In the genomic region with DNA sequence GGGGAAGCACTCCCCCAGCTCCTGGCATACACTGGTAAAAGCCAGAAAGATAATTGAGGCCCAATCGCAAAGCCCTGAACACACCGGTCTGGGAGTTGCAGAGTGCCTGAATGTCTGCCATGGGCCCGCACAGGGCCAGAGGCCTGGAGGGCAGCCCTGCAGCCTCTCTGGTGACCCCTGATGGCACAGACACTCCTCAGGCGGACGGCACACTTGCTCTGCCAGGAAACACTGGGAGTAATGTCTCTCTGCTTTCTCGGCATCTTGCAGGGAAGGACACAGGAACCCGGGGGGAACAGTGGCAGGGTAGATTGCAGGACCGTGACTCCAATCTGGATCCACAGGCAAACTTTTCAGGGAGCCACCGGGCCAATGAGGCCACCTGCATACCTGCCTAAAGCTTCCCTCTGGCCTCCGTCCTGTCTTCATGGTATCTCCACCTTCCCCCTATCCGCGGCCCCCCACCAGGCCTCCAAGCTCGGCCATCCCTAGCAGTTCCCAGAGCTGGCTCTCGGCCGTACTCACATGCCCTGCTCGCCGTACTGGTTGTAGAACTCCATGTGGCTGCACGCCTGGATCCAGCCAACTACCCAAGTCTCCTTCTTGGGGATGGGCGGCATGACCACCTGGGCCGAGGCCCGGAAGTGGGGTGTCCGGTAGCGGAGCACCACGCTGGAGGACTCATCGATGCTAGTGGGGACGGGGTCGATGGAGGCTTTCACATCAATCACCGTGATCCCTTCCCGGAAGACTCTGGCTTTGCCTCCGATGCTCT, we compare ENCODE assay signal across 8 cellular contexts. TPM values are rescaled to one million over a fixed set of nuclear protein-coding genes. Genes with fewer than 3 reads are reported as not detected.
A peak's percentile ranks its signal among the peaks of the same experiment; 100 is the strongest.
DNase-seq lines count a peak whose midpoint lies in the region; ATAC-seq lines count a peak whose summit lies in the region.

No MANE protein-coding gene starts in this region.

- H3K36me3 Mint-ChIP-seq in dendritic cell treated with granulocyte-macrophage colony-stimulating factor and Interleukin-4, amounts not matched to agents 40 ng/mL and 50 ng/mL, for 4 days (ENCODE audit: low read depth) = peaks cover 59% of the 10 kb centered on the region

- no peak overlapping the region for H3K27ac ChIP-seq in neuronal stem cell (replicated peaks; ENCODE audit: low read length)

- H3K23ac ChIP-seq in neuronal stem cell (ENCODE audit: low read depth, low read length, poor library complexity) = peak overlapping the region; percentile 98

- H3K36me3 ChIP-seq in neuronal stem cell (replicated peaks in 1 of 2; ENCODE audit: control insufficient read depth in 2 of 2, insufficient read depth in 2 of 2, low read length in 2 of 2) = no peaks in the 10 kb centered on the region

- DNase-seq in MV-4-11 (lab: John Stamatoyannopoulos, UW) (peak; percentile 61), neuronal stem cell (ENCODE audit: low spot score) (no peak), kidney tubule cell (ENCODE audit: low spot score) (no peak), H4 (ENCODE audit: low spot score) (no peak), NCI-H1048 (lab: John Stamatoyannopoulos, UW) (no peak)

- H3K27ac Mint-ChIP-seq in dendritic cell treated with granulocyte-macrophage colony-stimulating factor and Interleukin-4, amounts not matched to agents 40 ng/mL and 50 ng/mL, for 4 days = peak overlapping the region; percentile 93

- no peaks in the 10 kb centered on the region for H3K9me3 Mint-ChIP-seq in dendritic cell treated with granulocyte-macrophage colony-stimulating factor and Interleukin-4, amounts not matched to agents 40 ng/mL and 50 ng/mL, for 4 days

- H3K14ac ChIP-seq in neuronal stem cell (ENCODE audit: low read length) = peak overlapping the region; percentile 42

- peak overlapping the region; percentile 1 for H3K9ac ChIP-seq in neuronal stem cell (ENCODE audit: low read depth, low read length, poor library complexity)

- peak overlapping the region; percentile 77 for H3K4me3 ChIP-seq in GM08714 (ENCODE audit: low read length)
- no peak overlapping the region for H3K4me3 ChIP-seq in neuronal stem cell (ENCODE audit: low read length in 2 of 2)

- no peak overlapping the region for H2BK5ac ChIP-seq in neuronal stem cell (ENCODE audit: low read length)

- H2AFZ ChIP-seq in neuronal stem cell (ENCODE audit: low read length) = peak overlapping the region; percentile 91

- no peak overlapping the region for H2BK12ac ChIP-seq in neuronal stem cell (ENCODE audit: low read length)

- peak overlapping the region; percentile 74 for H3K18ac ChIP-seq in neuronal stem cell (ENCODE audit: low read length)

- no peak overlapping the region for H3K4ac ChIP-seq in neuronal stem cell (ENCODE audit: low read length)

- H3K4me1 ChIP-seq in neuronal stem cell (ENCODE audit: control insufficient read depth in 2 of 2, insufficient read depth in 1 of 2, low read depth in 1 of 2, low read length in 2 of 2) = peaks cover 9 to 26% of the 10 kb centered on the region in 2 donors

- no peaks in the 10 kb centered on the region for H3K9me3 ChIP-seq in neuronal stem cell (replicated peaks in 1 of 2; ENCODE audit: control insufficient read depth in 2 of 2, insufficient read depth in 1 of 2, low read depth in 1 of 2, low read length in 2 of 2)

- peaks cover 3% of the 10 kb centered on the region for H3K27me3 Mint-ChIP-seq in dendritic cell treated with granulocyte-macrophage colony-stimulating factor and Interleukin-4, amounts not matched to agents 40 ng/mL and 50 ng/mL, for 4 days

- H4K8ac ChIP-seq in neuronal stem cell (ENCODE audit: low read depth, low read length) = no peak overlapping the region

- peaks cover 4 to 30% (median 20%) of the 10 kb centered on the region in 3 experiments for H3K27me3 ChIP-seq in neuronal stem cell (ENCODE audit: control insufficient read depth in 3 of 3, insufficient read depth in 3 of 3, low read depth in 1 of 3, low read length in 3 of 3)

- peaks cover 62% of the 10 kb centered on the region for H3K4me1 Mint-ChIP-seq in dendritic cell treated with granulocyte-macrophage colony-stimulating factor and Interleukin-4, amounts not matched to agents 40 ng/mL and 50 ng/mL, for 4 days (ENCODE audit: low read depth)

- no peaks in the 10 kb centered on the region for H3K79me1 ChIP-seq in neuronal stem cell (ENCODE audit: low read depth, low read length)

- peak overlapping the region; percentile 99 for H3K4me3 Mint-ChIP-seq in dendritic cell treated with granulocyte-macrophage colony-stimulating factor and Interleukin-4, amounts not matched to agents 40 ng/mL and 50 ng/mL, for 4 days

- no peak overlapping the region for H2BK120ac ChIP-seq in neuronal stem cell (ENCODE audit: low read depth, low read length)

- H2BK15ac ChIP-seq in neuronal stem cell (ENCODE audit: low read length) = no peak overlapping the region

- no CpG with 5 or more reads among the region's 30 CpGs for WGBS in neuronal stem cell (ENCODE audit: extremely low coverage in 2 of 2, insufficient read length in 2 of 2, insufficient replicate concordance in 1 of 2), 2 donors

- peak overlapping the region; percentile 85 for H2AK5ac ChIP-seq in neuronal stem cell (ENCODE audit: low read depth, low read length)

- H4K91ac ChIP-seq in neuronal stem cell (ENCODE audit: low read depth, low read length, poor library complexity) = no peak overlapping the region

- intact Hi-C loops in dendritic cell treated with granulocyte-macrophage colony-stimulating factor and Interleukin-4, amounts not matched to agents 40 ng/mL and 50 ng/mL, for 4 days (cut with micrococcal nuclease) = loop anchor here (2.0 to 10.0 kb wide), 3 partner anchors 19 to 91 kb away; no protein-coding TSS in a partner anchor

- ATAC-seq in GM21825 (IDR thresholded peaks at IDR 0.05; ENCODE audit: unreplicated experiment) = no peak

- peak overlapping the region; percentile 14 for H3K4me2 ChIP-seq in neuronal stem cell (ENCODE audit: insufficient read depth, low read length, poor library complexity, severe bottlenecking)

RNA-seq across cellular contexts. Expression of a gene that starts 0.8 kb away (rescaled TPM):
- polyA plus RNA-seq in neuronal stem cell (2013, experiment 1 of 2) = 2.7 TPM
- polyA plus RNA-seq in neuronal stem cell (2013, experiment 2 of 2) = 2.5 TPM
- total RNA-seq in H4 (2014; rRNA removed; shearing (Covaris generic)) = 0.29 and 0.87 TPM in 2 replicates

RNA-seq across cellular contexts. Expression of a gene that starts 14.0 kb away (rescaled TPM):
- polyA plus RNA-seq in neuronal stem cell (2013, experiment 1 of 2) = 4.2 TPM
- polyA plus RNA-seq in neuronal stem cell (2013, experiment 2 of 2) = 4.1 TPM
- total RNA-seq in H4 (2014; rRNA removed; shearing (Covaris generic)) = 0.19 TPM in 1 of 2 replicates, not detected in the other
